1 cellular context compared by ENCODE assay signal in the genomic region with DNA sequence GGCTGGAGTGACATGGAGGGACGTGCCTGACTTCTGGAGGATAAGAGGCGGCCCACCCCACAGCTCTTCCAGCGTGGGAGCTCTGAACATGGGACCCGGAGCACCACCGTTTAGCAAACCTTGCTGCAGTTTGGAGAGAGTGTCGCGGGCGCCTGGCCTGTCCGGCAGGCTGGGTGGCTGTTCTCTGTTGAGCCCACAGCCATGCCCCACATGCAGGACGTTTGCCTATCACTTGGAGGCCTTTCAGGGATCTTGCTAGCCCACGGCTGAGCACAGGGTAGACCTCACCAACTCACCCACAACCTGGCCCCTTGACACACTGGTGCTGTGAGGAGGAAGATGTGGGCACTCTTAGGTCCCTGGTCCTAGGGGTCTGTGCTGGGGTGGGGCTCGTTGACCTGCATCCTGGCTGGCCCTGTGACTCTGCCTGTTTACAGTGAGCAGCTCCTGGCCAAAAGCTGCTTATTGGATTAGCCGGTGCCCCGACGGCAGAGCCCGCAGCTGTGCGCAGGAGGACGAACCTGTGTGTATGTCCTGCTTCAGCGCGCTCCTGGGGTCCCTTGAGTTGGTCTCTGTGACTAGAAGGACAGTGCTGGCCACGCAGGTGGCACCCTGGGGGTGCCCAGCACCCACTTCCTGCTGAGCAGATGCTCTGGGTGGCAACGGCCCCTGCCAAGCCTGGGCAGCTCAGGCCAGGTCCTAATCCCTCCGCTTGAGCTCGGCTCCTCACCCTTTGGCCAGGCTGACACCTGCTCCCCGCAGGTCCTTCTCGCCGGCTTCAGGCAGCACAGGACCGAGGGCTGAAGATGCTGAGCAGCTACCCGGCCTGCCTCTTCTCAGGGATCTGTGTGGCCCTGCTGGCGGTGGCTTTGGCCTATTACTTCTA.
TF ChIP-seq lines count a peak whose summit lies in the region.

No MANE protein-coding gene starts in this region.

TF ChIP-seq in H1, 55 proteins besides CTCF, POLR2A, EP300 and RAD21 (continued from another document):
- TF ChIP-seq YY1 (IDR thresholded peaks at IDR 0.05; ENCODE audit: low read depth, low read length) = no peak
